In the genomic region with DNA sequence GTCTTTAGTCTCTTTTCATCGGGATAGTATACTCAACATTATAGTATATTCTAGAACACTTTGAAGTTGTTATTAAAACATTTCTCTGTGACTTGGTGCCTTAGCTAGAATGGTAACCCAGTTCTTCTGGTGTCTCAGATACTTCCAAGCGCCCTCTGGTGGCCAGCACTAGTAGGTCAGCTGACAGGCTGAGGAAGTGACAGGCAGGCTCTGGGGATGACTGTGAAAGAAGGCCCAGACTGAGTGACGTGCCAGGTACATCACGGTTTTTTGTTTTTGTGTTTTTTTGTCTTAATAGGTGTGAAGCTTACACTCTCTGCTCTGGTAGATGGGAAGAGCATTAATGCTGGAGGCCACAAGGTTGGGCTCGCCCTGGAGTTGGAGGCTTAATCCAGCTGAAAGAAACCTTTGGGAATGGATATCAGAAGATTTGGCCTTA, we compare ENCODE assay signal across 8 cellular contexts. TPM values are rescaled to one million over a fixed set of nuclear protein-coding genes. Genes with fewer than 3 reads are reported as not detected.
A peak's percentile ranks its signal among the peaks of the same experiment; 100 is the strongest.
DNase-seq lines count a peak whose midpoint lies in the region; ATAC-seq, FAIRE-seq and TF ChIP-seq lines count a peak whose summit lies in the region.

No MANE protein-coding gene starts in this region.

- H2AK5ac ChIP-seq in trophoblast cell (ENCODE audit: low read length), result no peak overlapping the region

- no peak overlapping the region for H2BK12ac ChIP-seq in trophoblast cell (ENCODE audit: low read length)

- no peak overlapping the region for H2AFZ ChIP-seq in trophoblast cell (ENCODE audit: insufficient read depth, low read length, poor library complexity)

- peak; percentile 48 for FAIRE-seq in frontal cortex (lab: Jason Lieb, UNC)

- peaks cover 12% of the 10 kb centered on the region for H3K79me2 ChIP-seq in trophoblast cell (ENCODE audit: control insufficient read depth, insufficient read depth, low read length, poor library complexity)

- peak; percentile 40 for ATAC-seq in GM21786 (IDR thresholded peaks at IDR 0.05; ENCODE audit: unreplicated experiment)

- no peak overlapping the region for H2BK120ac ChIP-seq in trophoblast cell (ENCODE audit: insufficient read depth, low read length, poor library complexity)

- WGBS in trophoblast cell (ENCODE audit: extremely low coverage, insufficient coverage, insufficient read length), result no CpG with 5 or more reads among the region's 5 CpGs

- H3K4me2 ChIP-seq in trophoblast cell (ENCODE audit: low read length), result no peak overlapping the region

- no peaks in the 10 kb centered on the region for H3K27me3 Mint-ChIP-seq in type B pancreatic cell

- peaks cover 23% of the 10 kb centered on the region for H3K79me1 ChIP-seq in trophoblast cell (ENCODE audit: low read length)

- H3K27ac ChIP-seq in SJSA1, result no peak overlapping the region; the same call in 1 of the 2 replicates
- H3K27ac ChIP-seq in trophoblast cell (ENCODE audit: low read depth, low read length), result no peak overlapping the region

- H3K4me1 ChIP-seq in SJSA1 (replicated peaks), result peaks cover 39% of the 10 kb centered on the region
- H3K4me1 ChIP-seq in trophoblast cell (ENCODE audit: control insufficient read depth in 1 of 2, insufficient read depth in 2 of 2, low read length in 2 of 2), result peaks cover 21 to 34% of the 10 kb centered on the region in 2 experiments

- no peak overlapping the region for H3K9ac ChIP-seq in trophoblast cell (ENCODE audit: low read length)

- H3K4me3 ChIP-seq in SJSA1 (no peak overlapping the region), trophoblast cell (ENCODE audit: low read depth, low read length) (no peak overlapping the region)

- no peak overlapping the region for H4K12ac ChIP-seq in trophoblast cell (ENCODE audit: low read depth, low read length)

- no peak overlapping the region for H3K18ac ChIP-seq in trophoblast cell (ENCODE audit: low read length)

- H3K27me3 ChIP-seq in SJSA1 (replicated peaks) (no peaks in the 10 kb centered on the region), trophoblast cell (ENCODE audit: insufficient read depth, low read length) (no peaks in the 10 kb centered on the region)

- H3K36me3 ChIP-seq in SJSA1 (peaks cover 76% of the 10 kb centered on the region), trophoblast cell (ENCODE audit: control insufficient read depth in 1 of 2, insufficient read depth in 2 of 2, low read length in 2 of 2) (peaks cover 21 to 36% of the 10 kb centered on the region in 2 experiments)

- peak; percentile 94 for TF ChIP-seq CTCF in type B pancreatic cell (conservative IDR thresholded peaks at IDR 0.05)

- peak overlapping the region; percentile 79 for H3K27ac Mint-ChIP-seq in type B pancreatic cell

- H2BK5ac ChIP-seq in trophoblast cell (ENCODE audit: low read depth, low read length, poor library complexity), result no peak overlapping the region

- H3K23ac ChIP-seq in trophoblast cell (ENCODE audit: low read length), result no peak overlapping the region

- no peaks in the 10 kb centered on the region; the same call in 1 of the 2 replicates for H3K9me3 ChIP-seq in SJSA1 (replicated peaks)
- H3K9me3 ChIP-seq in trophoblast cell (ENCODE audit: insufficient read depth, low read depth, low read length), result no peaks in the 10 kb centered on the region

- H3K36me3 Mint-ChIP-seq in type B pancreatic cell, result peaks cover 44% of the 10 kb centered on the region

- H3K14ac ChIP-seq in trophoblast cell (ENCODE audit: low read length), result no peak overlapping the region

- no peaks in the 10 kb centered on the region for H3K9me3 Mint-ChIP-seq in type B pancreatic cell

- peak overlapping the region; percentile 55 for H3K4me3 Mint-ChIP-seq in type B pancreatic cell

- no peak overlapping the region for H4K8ac ChIP-seq in trophoblast cell (ENCODE audit: low read depth, low read length)

- DNase-seq in DMS53 treated with DMSO at 0.1 percent for 48 hours (lab: John Stamatoyannopoulos, UW; ENCODE audit: unreplicated experiment), result peak; percentile 74
- DNase-seq in M059J (ENCODE audit: low read depth), result peak; percentile 81
- DNase-seq in SJSA1 (ENCODE audit: low read depth in 1 of 2, low spot score in 2 of 2), result peak; percentile 73 to 91
- peak; percentile 83 to 92 (median 89) for DNase-seq in activated naive CD4-positive, alpha-beta T cell (lab: John Stamatoyannopoulos, UW)
- DNase-seq in frontal cortex (ENCODE audit: low spot score in 2 of 2), result peak; percentile 72 to 82
- DNase-seq in trophoblast cell, result peak; percentile 91 to 97
- peak; percentile 84 for DNase-seq in type B pancreatic cell (ENCODE audit: extremely low spot score, unreplicated experiment)

- no peak overlapping the region for H4K91ac ChIP-seq in trophoblast cell (ENCODE audit: low read depth, low read length)

- peaks cover 23% of the 10 kb centered on the region for H3K4me1 Mint-ChIP-seq in type B pancreatic cell (ENCODE audit: unreplicated experiment)

- H3K4ac ChIP-seq in trophoblast cell (ENCODE audit: low read depth, low read length), result no peak overlapping the region

RNA-seq across cellular contexts. Expression of gene COMTD1, which starts 5.1 kb away (rescaled TPM):
- 5.6 and 16.4 TPM in 2 replicates for total RNA-seq in M059J (2014; rRNA removed; shearing (Covaris generic))
- total RNA-seq in SJSA1 (2014; rRNA removed; shearing (Covaris generic)), result 8.8 and 19.7 TPM in 2 replicates
- total RNA-seq in frontal cortex (20.0 TPM), type B pancreatic cell (ENCODE audit: low replicate concordance) (40.4 and 62.6 TPM in 2 replicates)
- polyA plus RNA-seq in trophoblast cell (2013), result 13.7 and 13.9 TPM in 2 replicates

RNA-seq across cellular contexts. Expression of gene VDAC2, which starts 20.0 kb away (rescaled TPM):
- total RNA-seq in M059J (2014; rRNA removed; shearing (Covaris generic)), result 185 and 226 TPM in 2 replicates
- total RNA-seq in SJSA1 (2014; rRNA removed; shearing (Covaris generic)), result 223 and 224 TPM in 2 replicates
- 138 TPM for total RNA-seq in frontal cortex
- polyA plus RNA-seq in trophoblast cell (2013), result 201 and 203 TPM in 2 replicates
- 204 and 242 TPM in 2 replicates for total RNA-seq in type B pancreatic cell (ENCODE audit: low replicate concordance)
